ENCODE assay signal across 1 cellular context in the genomic region with DNA sequence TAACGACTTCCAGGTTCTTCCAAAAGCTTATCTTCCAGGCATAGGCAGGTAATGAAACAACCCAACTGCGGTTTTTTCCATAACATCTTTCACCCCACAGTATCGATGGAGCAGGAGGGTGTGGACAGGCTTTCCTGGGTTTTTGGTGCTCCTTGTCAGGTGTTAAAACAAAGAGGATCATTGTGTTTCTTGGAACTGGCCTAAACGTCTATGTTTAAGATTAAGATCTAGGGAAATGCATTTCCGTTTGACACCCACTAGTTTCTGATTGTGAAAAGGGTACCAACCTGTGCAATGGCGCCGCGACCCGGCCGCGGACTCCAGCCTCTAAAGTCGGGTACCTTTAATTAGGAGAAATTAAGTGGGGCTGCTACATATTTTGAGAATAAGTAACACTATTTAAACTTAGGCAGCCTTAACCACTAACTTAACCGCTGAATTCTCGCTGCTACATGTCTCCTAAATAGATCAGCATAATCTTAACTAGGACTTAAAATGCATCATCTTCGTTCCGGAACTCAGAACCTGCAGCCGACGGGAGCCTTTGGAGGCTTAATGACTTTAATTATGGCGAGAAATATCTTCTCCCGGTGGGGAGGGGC.
A peak's percentile ranks its signal among the peaks of the same experiment; 100 is the strongest.
TF ChIP-seq lines count a peak whose summit lies in the region.

No MANE protein-coding gene starts in this region.

TF ChIP-seq in H1, 55 proteins besides CTCF, POLR2A, EP300 and RAD21:
- TF ChIP-seq KDM5A (IDR thresholded peaks at IDR 0.05; ENCODE audit: low read length) (no peak), YY1 (IDR thresholded peaks at IDR 0.05; ENCODE audit: low read depth, low read length) (peak; percentile 62; the same call in 1 of the 2 replicates)
